ENCODE assay signal across 11 cellular contexts in the genomic region with DNA sequence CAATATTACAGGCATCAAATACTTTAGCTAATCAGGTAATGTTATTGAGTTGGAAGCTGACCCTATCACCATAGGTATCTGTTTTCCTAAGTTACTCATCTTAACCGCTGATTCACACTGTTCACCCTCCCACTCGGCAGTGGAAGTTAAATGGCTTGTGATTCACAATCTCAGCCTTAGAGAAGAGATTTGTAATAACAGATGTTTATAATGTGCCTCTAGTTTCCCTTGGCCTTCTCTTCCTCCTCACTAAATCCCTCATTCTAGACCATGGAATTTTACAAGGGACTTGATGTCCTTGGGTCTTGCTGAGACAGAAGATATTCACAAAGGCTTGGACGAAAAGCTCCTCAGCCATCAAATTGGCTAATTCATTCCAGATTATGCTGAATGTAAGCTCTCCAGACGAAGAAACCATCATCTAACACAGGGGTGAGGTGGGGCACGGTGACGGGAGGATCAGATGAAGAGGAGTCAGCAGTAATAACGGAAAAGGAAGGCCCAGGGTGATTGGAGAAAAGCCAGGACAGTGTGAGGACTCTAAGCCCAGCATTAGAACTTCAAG.
DNase-seq lines count a peak whose midpoint lies in the region; ATAC-seq and TF ChIP-seq lines count a peak whose summit lies in the region.
"Had no signal": no experiment of that assay in that cellular context is flagged by ENCODE, and none has a peak within 500 bp of the region (broad histone marks: within the 10 kb centered on the region; RNA-seq: fewer than 3 reads in every experiment).

No MANE protein-coding gene starts in this region.

- no peaks in the 10 kb centered on the region for H3K27me3 ChIP-seq in MG63

- CTCF ChIA-PET in AG04449 (lab: Yijun Ruan, JAX): no interaction called here

- no peaks in the 10 kb centered on the region for H3K9me3 ChIP-seq in MG63

- peak; percentile 41 for DNase-seq in AG04449 (ENCODE audit: low read depth, low spot score)
- DNase-seq in MG63: peak; percentile 63
- peak; percentile 63 for DNase-seq in dermis blood vessel endothelial cell
- DNase-seq in occipital lobe (lab: John Stamatoyannopoulos, UW): peak; percentile 9
- DNase-seq in NCI-H2196 treated with DMSO at 0.1 percent for 48 hours (lab: John Stamatoyannopoulos, UW; ENCODE audit: unreplicated experiment): no peak
- DNase-seq in GM10266 (ENCODE audit: extremely low spot score): no peak
- no peak for DNase-seq in DMS79 (lab: John Stamatoyannopoulos, UW)
- DNase-seq: activated CD4-positive, alpha-beta T cell treated with anti-CD3 and anti-CD28 coated beads for 1 hour; activated gamma-delta T cell; AML-193 had no signal

- no peak for ATAC-seq in GM19397 (IDR thresholded peaks at IDR 0.05; ENCODE audit: unreplicated experiment)

- no peak for TF ChIP-seq CTCF in AG04449 (IDR thresholded peaks at IDR 0.05; ENCODE audit: insufficient read depth, low read length, missing control alignments)
- no peak for TF ChIP-seq CTCF in GM10266 (IDR thresholded peaks at IDR 0.05; ENCODE audit: control insufficient read depth, insufficient read depth, low read depth, missing control alignments)

- POLR2A ChIA-PET in AG04449 (lab: Yijun Ruan, JAX): interaction anchor here (1.9 kb wide), 1 partner anchor 29 kb away, joined by 8 read pairs; no protein-coding TSS in a partner anchor

- H3K4me3 ChIP-seq in AG04449 (ENCODE audit: low read depth, low read length) (no peak overlapping the region), MG63 (no peak overlapping the region)

- H3K36me3 ChIP-seq in MG63: no peaks in the 10 kb centered on the region

Comparison
In these comparisons a context has a peak if more than half of its experiments do, and no peak if none do; other contexts are left out.
1. DNase-seq: peak in AG04449 (single experiment), MG63 (single experiment), dermis blood vessel endothelial cell (single experiment) and occipital lobe (single experiment); none in NCI-H2196 treated with DMSO at 0.1 percent for 48 hours (single experiment), GM10266 (single experiment) and DMS79 (single experiment).